ENCODE assay signal across 2 cellular contexts in the genomic region with DNA sequence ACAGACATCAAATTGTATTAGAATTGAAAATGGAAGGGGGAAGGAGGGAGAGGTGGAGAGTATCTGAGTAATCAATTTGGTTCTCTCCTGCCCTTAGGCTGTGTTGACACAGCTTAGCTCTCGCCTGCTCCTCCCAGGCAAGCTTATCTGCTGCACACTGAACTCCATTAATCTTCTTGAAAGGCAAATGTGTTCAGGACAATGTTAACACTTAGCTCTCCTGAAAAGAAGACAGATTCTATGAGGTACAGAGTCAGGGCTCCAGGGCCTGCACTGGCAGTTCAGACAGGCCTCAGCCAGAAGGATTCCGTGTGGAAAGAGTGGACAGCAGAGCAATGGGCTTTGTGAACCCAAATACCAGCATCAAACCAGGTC.
A peak's percentile ranks its signal among the peaks of the same experiment; 100 is the strongest.
TF ChIP-seq lines count a peak whose summit lies in the region.

No MANE protein-coding gene starts in this region.

TF ChIP-seq in H1, 55 proteins besides CTCF, POLR2A, EP300 and RAD21 (continued from another document):
- TF ChIP-seq ZNF274 (IDR thresholded peaks at IDR 0.05; ENCODE audit: borderline replicate concordance, extremely low read depth, low read length) (no peak), SRF (IDR thresholded peaks at IDR 0.05; ENCODE audit: low read depth, low read length) (no peak), CBX8 (IDR thresholded peaks at IDR 0.05; ENCODE audit: borderline replicate concordance, low read depth, low read length) (no peak), RBBP5 (IDR thresholded peaks at IDR 0.05; ENCODE audit: borderline replicate concordance, low read depth, low read length) (no peak), ASH2L (IDR thresholded peaks at IDR 0.05; ENCODE audit: low read length) (no peak), USF2 (IDR thresholded peaks at IDR 0.05; ENCODE audit: low read length) (no peak), CREB1 (IDR thresholded peaks at IDR 0.05) (no peak), JUN (IDR thresholded peaks at IDR 0.05; ENCODE audit: low read depth, low read length) (no peak), GABPA (IDR thresholded peaks at IDR 0.05; ENCODE audit: borderline replicate concordance, insufficient read depth, low read length) (no peak), BCL11A (IDR thresholded peaks at IDR 0.05; ENCODE audit: low read depth in 2 of 2, low read length in 2 of 2) (no peak), EZH2 (IDR thresholded peaks at IDR 0.05; ENCODE audit: low read depth, low read length, severe bottlenecking) (no peak), SP1 (IDR thresholded peaks at IDR 0.05; ENCODE audit: low read depth, low read length) (no peak), CHD1 (IDR thresholded peaks at IDR 0.05; ENCODE audit: low read depth, low read length) (no peak), MAFK (IDR thresholded peaks at IDR 0.05; ENCODE audit: low read depth, low read length) (no peak), CEBPB (IDR thresholded peaks at IDR 0.05; ENCODE audit: low read depth, low read length) (no peak), KDM1A (IDR thresholded peaks at IDR 0.05; ENCODE audit: borderline replicate concordance, low read length) (no peak), RFX5 (IDR thresholded peaks at IDR 0.05; ENCODE audit: borderline replicate concordance, low read depth, low read length) (no peak), TAF7 (optimal IDR thresholded peaks at IDR 0.05; ENCODE audit: borderline replicate concordance, low read depth, low read length) (no peak), SP2 (IDR thresholded peaks at IDR 0.05; ENCODE audit: low read length) (no peak)
TF ChIP-seq in H1: peak in this region for 0.

TF ChIP-seq in neural cell, 6 proteins besides CTCF, POLR2A, EP300 and RAD21 (continued from another document):
- no peak for TF ChIP-seq MXI1 (conservative IDR thresholded peaks at IDR 0.05; ENCODE audit: poor library complexity, severe bottlenecking)
- TF ChIP-seq SMC3 (conservative IDR thresholded peaks at IDR 0.05; ENCODE audit: poor library complexity) = peak; percentile 17
- TF ChIP-seq POLR2AphosphoS5 (IDR thresholded peaks at IDR 0.05) = no peak
- TF ChIP-seq, protein P1, sequence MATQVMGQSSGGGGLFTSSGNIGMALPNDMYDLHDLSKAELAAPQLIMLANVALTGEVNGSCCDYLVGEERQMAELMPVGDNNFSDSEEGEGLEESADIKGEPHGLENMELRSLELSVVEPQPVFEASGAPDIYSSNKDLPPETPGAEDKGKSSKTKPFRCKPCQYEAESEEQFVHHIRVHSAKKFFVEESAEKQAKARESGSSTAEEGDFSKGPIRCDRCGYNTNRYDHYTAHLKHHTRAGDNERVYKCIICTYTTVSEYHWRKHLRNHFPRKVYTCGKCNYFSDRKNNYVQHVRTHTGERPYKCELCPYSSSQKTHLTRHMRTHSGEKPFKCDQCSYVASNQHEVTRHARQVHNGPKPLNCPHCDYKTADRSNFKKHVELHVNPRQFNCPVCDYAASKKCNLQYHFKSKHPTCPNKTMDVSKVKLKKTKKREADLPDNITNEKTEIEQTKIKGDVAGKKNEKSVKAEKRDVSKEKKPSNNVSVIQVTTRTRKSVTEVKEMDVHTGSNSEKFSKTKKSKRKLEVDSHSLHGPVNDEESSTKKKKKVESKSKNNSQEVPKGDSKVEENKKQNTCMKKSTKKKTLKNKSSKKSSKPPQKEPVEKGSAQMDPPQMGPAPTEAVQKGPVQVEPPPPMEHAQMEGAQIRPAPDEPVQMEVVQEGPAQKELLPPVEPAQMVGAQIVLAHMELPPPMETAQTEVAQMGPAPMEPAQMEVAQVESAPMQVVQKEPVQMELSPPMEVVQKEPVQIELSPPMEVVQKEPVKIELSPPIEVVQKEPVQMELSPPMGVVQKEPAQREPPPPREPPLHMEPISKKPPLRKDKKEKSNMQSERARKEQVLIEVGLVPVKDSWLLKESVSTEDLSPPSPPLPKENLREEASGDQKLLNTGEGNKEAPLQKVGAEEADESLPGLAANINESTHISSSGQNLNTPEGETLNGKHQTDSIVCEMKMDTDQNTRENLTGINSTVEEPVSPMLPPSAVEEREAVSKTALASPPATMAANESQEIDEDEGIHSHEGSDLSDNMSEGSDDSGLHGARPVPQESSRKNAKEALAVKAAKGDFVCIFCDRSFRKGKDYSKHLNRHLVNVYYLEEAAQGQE (IDR thresholded peaks at IDR 0.05; ENCODE audit: borderline replicate concordance) = peak; percentile 12
